ENCODE assay signal across 17 cellular contexts in genomic region chr1:205187420-205187819, GRCh38.
"Had no signal": no experiment of that assay in that cellular context is flagged by ENCODE, and none has a peak within 500 bp of the region (broad histone marks: within the 10 kb centered on the region; RNA-seq: fewer than 3 reads in every experiment).

No MANE protein-coding gene starts in this region.

- H3K27me3 ChIP-seq: right lobe of liver, testis had no signal

- H3K27ac ChIP-seq: epithelial cell of prostate, lower lobe of right lung, right lobe of liver, testis had no signal

- H3K27me3 Mint-ChIP-seq: activated CD4-positive, alpha-beta T cell treated with anti-CD3 and anti-CD28 coated beads, Interleukin-2, amount 10 ng/mL, durations not matched to agents 7 days and 5 days; activated naive CD4-positive, alpha-beta T cell treated with anti-CD3 and anti-CD28 coated beads, Interleukin-2, amount 50 U/mL, for 24 hours; type B pancreatic cell had no signal

- DNase-seq: activated CD4-positive, alpha-beta T cell treated with anti-CD3 and anti-CD28 coated beads, Interleukin-2, amount 10 ng/mL, durations not matched to agents 7 days and 5 days; activated CD8-positive, alpha-beta memory T cell treated with anti-CD3 and anti-CD28 coated beads, Interleukin-2, amount 50 U/mL, for 4 hours; activated gamma-delta T cell; activated T-cell treated with anti-CD3 and anti-CD28 coated beads, Interleukin-2, amount 50 U/mL, for 72 hours; amniotic stem cell; lower lobe of right lung; midbrain; psoas muscle; right lobe of liver; small intestine; stimulated activated CD4-positive, alpha-beta T cell treated with anti-CD3 and anti-CD28 coated beads, Interleukin-15, amount 100 ng/mL, for 24 hours; stimulated activated CD4-positive, alpha-beta T cell treated with anti-CD3 and anti-CD28 coated beads, Interleukin-2, amount 100 ng/mL, for 48 hours; testis had no signal

- ATAC-seq: activated CD4-positive, CD25-positive, alpha-beta regulatory T cell treated with anti-CD3 and anti-CD28 coated beads, Interleukin-2, amount 50 U/mL, for 24 hours; activated T-cell treated with anti-CD3 and anti-CD28 coated beads, Interleukin-2, amount 50 U/mL, for 72 hours; lower lobe of right lung; psoas muscle; right lobe of liver had no signal

- H3K36me3 ChIP-seq: right lobe of liver had no signal

- H3K9me3 Mint-ChIP-seq: activated CD4-positive, alpha-beta T cell treated with anti-CD3 and anti-CD28 coated beads, Interleukin-2, amount 10 ng/mL, durations not matched to agents 7 days and 5 days; activated naive CD4-positive, alpha-beta T cell treated with anti-CD3 and anti-CD28 coated beads, Interleukin-2, amount 50 U/mL, for 24 hours; activated T-cell treated with anti-CD3 and anti-CD28 coated beads, Interleukin-2, amount 50 U/mL, for 72 hours; type B pancreatic cell had no signal

- H3K9me3 ChIP-seq: lower lobe of right lung, psoas muscle, right lobe of liver, testis had no signal

- H3K4me3 ChIP-seq: lower lobe of right lung, psoas muscle, right lobe of liver, testis had no signal

- H3K4me3 Mint-ChIP-seq: activated CD4-positive, alpha-beta T cell treated with anti-CD3 and anti-CD28 coated beads, Interleukin-2, amount 10 ng/mL, durations not matched to agents 7 days and 5 days; activated naive CD4-positive, alpha-beta T cell treated with anti-CD3 and anti-CD28 coated beads, Interleukin-2, amount 50 U/mL, for 24 hours; type B pancreatic cell had no signal

- H3K27ac Mint-ChIP-seq: activated CD4-positive, alpha-beta T cell treated with anti-CD3 and anti-CD28 coated beads, Interleukin-2, amount 10 ng/mL, durations not matched to agents 7 days and 5 days; activated naive CD4-positive, alpha-beta T cell treated with anti-CD3 and anti-CD28 coated beads, Interleukin-2, amount 50 U/mL, for 24 hours; type B pancreatic cell had no signal
